7 cellular contexts compared by ENCODE assay signal in genomic region chr12:127559349-127560040, GRCh38.
DNase-seq lines count a peak whose midpoint lies in the region; ATAC-seq and TF ChIP-seq lines count a peak whose summit lies in the region.

No MANE protein-coding gene starts in this region.

- ATAC-seq in HG03066 (IDR thresholded peaks at IDR 0.05; ENCODE audit: low read depth, unreplicated experiment) = peak; percentile 61

- no peak overlapping the region for H3K4me3 ChIP-seq in GM12875 (ENCODE audit: low read depth, low read length)

- peak; percentile 1 for DNase-seq in NCI-H2171 treated with DMSO at 0.1 percent for 48 hours (lab: John Stamatoyannopoulos, UW)
- peak; percentile 72 to 82 for DNase-seq in activated CD4-positive, alpha-beta T cell treated with anti-CD3 and anti-CD28 coated beads, Interleukin-2, amount 50 U/mL, for 48 hours
- peak; percentile 76 for DNase-seq in fibroblast of the conjunctiva (ENCODE audit: low read depth)
- peak; percentile 8 to 14 for DNase-seq in stimulated activated CD4-positive, alpha-beta T cell treated with anti-CD3 and anti-CD28 coated beads, Interleukin-15, amount 100 ng/mL, for 1 hour (ENCODE audit: low read depth in 1 of 2, low spot score in 1 of 2)
- DNase-seq in retina = no peak

- peak; percentile 35; the same call in 1 of the 2 replicates for TF ChIP-seq CTCF in GM12875 (IDR thresholded peaks at IDR 0.05; ENCODE audit: borderline replicate concordance, insufficient read depth, low read depth, low read length)
